In the genomic region with DNA sequence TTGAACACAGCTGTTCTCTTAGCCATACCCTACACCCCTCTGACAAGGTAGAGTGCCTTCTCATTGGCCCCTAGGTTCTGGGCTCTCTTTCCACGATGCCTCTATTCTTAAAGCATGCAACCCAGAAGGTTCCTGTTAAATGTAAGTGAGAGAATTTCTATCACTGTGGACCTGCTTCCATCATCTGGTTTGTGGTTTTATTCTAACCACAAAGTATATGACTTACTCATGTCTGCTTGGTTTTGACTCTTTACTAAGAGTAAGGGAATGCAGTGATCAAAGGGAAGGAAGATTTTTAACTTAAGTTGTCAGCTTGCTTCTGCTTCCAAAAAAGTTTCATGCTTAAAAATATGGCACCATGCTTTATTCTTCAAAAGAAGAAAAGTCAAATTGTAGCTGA, we compare ENCODE assay signal across 16 cellular contexts.
DNase-seq lines count a peak whose midpoint lies in the region; TF ChIP-seq lines count a peak whose summit lies in the region.
"Had no signal": no experiment of that assay in that cellular context is flagged by ENCODE, and none has a peak within 500 bp of the region (broad histone marks: within the 10 kb centered on the region; RNA-seq: fewer than 3 reads in every experiment).

No MANE protein-coding gene starts in this region.

- H3K36me3 ChIP-seq in BJ (ENCODE audit: control insufficient read depth, insufficient read depth, low read length) (no peaks in the 10 kb centered on the region), brain microvascular endothelial cell (replicated peaks) (no peaks in the 10 kb centered on the region), mesenchymal stem cell (ENCODE audit: control insufficient read depth in 1 of 2, insufficient read depth in 2 of 2, low read depth in 1 of 2, low read length in 2 of 2) (no peaks in the 10 kb centered on the region), mesendoderm (ENCODE audit: control insufficient read depth, insufficient read depth, low read length) (no peaks in the 10 kb centered on the region)
- H3K36me3 ChIP-seq: Peyer's patch, right atrium auricular region had no signal

- DNase-seq in BJ (ENCODE audit: low read depth) (peak; percentile 76), LoVo (ENCODE audit: low spot score) (peak; percentile 1), brain microvascular endothelial cell (peak; percentile 40), mesenchymal stem cell (peak; percentile 37), NCI-H446 (lab: John Stamatoyannopoulos, UW) (no peak), mesendoderm (no peak), cerebellum (ENCODE audit: low spot score) (no peak), SHP77 (lab: John Stamatoyannopoulos, UW) (no peak)
- DNase-seq: activated naive CD8-positive, alpha-beta T cell treated with anti-CD3 and anti-CD28 coated beads, Interleukin-2, amount 10 ng/mL, durations not matched to agents 7 days and 5 days; glutamatergic neuron; natural killer cell; NCI-H1048; NCI-H446 treated with DMSO at 0.1 percent for 48 hours; Peyer's patch; T-helper 9 cell had no signal

- H3K27me3 ChIP-seq in BJ (ENCODE audit: control insufficient read depth, insufficient read depth, low read length) = no peaks in the 10 kb centered on the region
- no peaks in the 10 kb centered on the region for H3K27me3 ChIP-seq in brain microvascular endothelial cell (replicated peaks)
- H3K27me3 ChIP-seq in mesenchymal stem cell (ENCODE audit: control insufficient read depth in 1 of 2, insufficient read depth in 1 of 2, low read length in 2 of 2) = no peaks in the 10 kb centered on the region
- no peaks in the 10 kb centered on the region for H3K27me3 ChIP-seq in mesendoderm (ENCODE audit: insufficient read depth, low read length, poor library complexity)
- H3K27me3 ChIP-seq: Peyer's patch, right atrium auricular region had no signal

- H3K9me3 ChIP-seq in mesenchymal stem cell (ENCODE audit: control insufficient read depth, low read length) = no peaks in the 10 kb centered on the region
- H3K9me3 ChIP-seq: Peyer's patch, right atrium auricular region had no signal

- H3K4me1 ChIP-seq in mesenchymal stem cell (ENCODE audit: control insufficient read depth, insufficient read depth, low read depth, low read length) (peaks cover 1% of the 10 kb centered on the region), mesendoderm (ENCODE audit: control insufficient read depth, low read depth, low read length) (no peaks in the 10 kb centered on the region)
- H3K4me1 ChIP-seq: Peyer's patch, right atrium auricular region had no signal

- in situ Hi-C loops in brain microvascular endothelial cell (cut with HindIII; ENCODE audit: low pct_ligation_motif_present, low sequenced_read_pairs) = no loop called here

- H3K4me2 ChIP-seq in mesenchymal stem cell (ENCODE audit: low read length, poor library complexity, severe bottlenecking) (no peak overlapping the region), mesendoderm (ENCODE audit: low read length) (no peak overlapping the region)

- H4K8ac ChIP-seq in mesenchymal stem cell (ENCODE audit: low read length) (no peak overlapping the region), mesendoderm (ENCODE audit: low read depth, low read length) (no peak overlapping the region)

- POLR2A ChIA-PET in BJ (lab: Charles Lee) = no interaction called here

- H2BK120ac ChIP-seq in mesenchymal stem cell (ENCODE audit: low read depth, low read length) = no peak overlapping the region
- no peak overlapping the region for H2BK120ac ChIP-seq in mesendoderm (ENCODE audit: low read depth, low read length)

- WGBS in mesenchymal stem cell = no CpG with 5 or more reads among the region's 1 CpG
- WGBS in mesendoderm (ENCODE audit: extremely low coverage, insufficient coverage, low lambda C conversion rate) = no CpG with 5 or more reads among the region's 1 CpG

- H4K5ac ChIP-seq in mesendoderm (ENCODE audit: low read length) = no peak overlapping the region

- H3K27ac ChIP-seq in brain microvascular endothelial cell = no peak overlapping the region
- peak overlapping the region; percentile 7 for H3K27ac ChIP-seq in mesenchymal stem cell (ENCODE audit: low read length, poor library complexity, severe bottlenecking)
- H3K27ac ChIP-seq in mesendoderm (ENCODE audit: low read depth, low read length) = no peak overlapping the region
- H3K27ac ChIP-seq: Peyer's patch, right atrium auricular region had no signal

- no peak overlapping the region for H4K91ac ChIP-seq in mesenchymal stem cell (ENCODE audit: low read length)

- CTCF ChIA-PET in BJ (lab: Yijun Ruan, JAX) = interaction anchor here (2.7 kb wide), 1 partner anchor 24 kb away, joined by 15 read pairs; no protein-coding TSS in a partner anchor

- H3K18ac ChIP-seq in mesenchymal stem cell (ENCODE audit: low read depth in 1 of 2, low read length in 2 of 2) = no peak overlapping the region
- H3K18ac ChIP-seq in mesendoderm (ENCODE audit: low read length) = no peak overlapping the region

- H3K9ac ChIP-seq in mesenchymal stem cell (ENCODE audit: low read length) (no peak overlapping the region), mesendoderm (ENCODE audit: low read length) (no peak overlapping the region)

- no peak overlapping the region for H3K14ac ChIP-seq in mesenchymal stem cell (ENCODE audit: low read length in 2 of 2)

- H2AFZ ChIP-seq in mesenchymal stem cell (ENCODE audit: low read depth, low read length) = no peak overlapping the region

- no peak overlapping the region for H2BK15ac ChIP-seq in mesenchymal stem cell (ENCODE audit: low read depth, poor library complexity, severe bottlenecking)
- no peak overlapping the region for H2BK15ac ChIP-seq in mesendoderm (replicated peaks; ENCODE audit: low read depth)

- no peaks in the 10 kb centered on the region for H3K79me2 ChIP-seq in mesendoderm (ENCODE audit: control insufficient read depth, insufficient read depth, low read length)

- no peak overlapping the region for H3K23ac ChIP-seq in mesenchymal stem cell (ENCODE audit: low read length in 2 of 2)
- H3K23ac ChIP-seq in mesendoderm (ENCODE audit: low read length) = no peak overlapping the region

- H3K56ac ChIP-seq in mesendoderm (ENCODE audit: low read length) = no peak overlapping the region

- H3K4me3 ChIP-seq in BJ (ENCODE audit: low read depth, low read length) (no peak overlapping the region), brain microvascular endothelial cell (ENCODE audit: low read depth, low read length) (no peak overlapping the region), mesenchymal stem cell (ENCODE audit: insufficient read depth in 1 of 2, low read depth in 1 of 2, low read length in 2 of 2) (no peak overlapping the region), mesendoderm (ENCODE audit: low read length) (no peak overlapping the region)
- H3K4me3 ChIP-seq: Peyer's patch, right atrium auricular region had no signal

- H2BK5ac ChIP-seq in mesenchymal stem cell (ENCODE audit: low read depth, low read length, poor library complexity, severe bottlenecking) = no peak overlapping the region
- H2BK5ac ChIP-seq in mesendoderm (ENCODE audit: low read length) = no peak overlapping the region

- H2BK12ac ChIP-seq in mesenchymal stem cell (ENCODE audit: low read length in 2 of 2) = no peak overlapping the region

- no peak overlapping the region for H2AK5ac ChIP-seq in mesenchymal stem cell (ENCODE audit: low read length, severe bottlenecking)
- no peak overlapping the region for H2AK5ac ChIP-seq in mesendoderm (ENCODE audit: low read length)

- H3K4ac ChIP-seq in mesenchymal stem cell (ENCODE audit: low read depth in 1 of 2, low read length in 2 of 2) (no peak overlapping the region), mesendoderm (ENCODE audit: low read depth, low read length) (no peak overlapping the region)

- no peak for TF ChIP-seq CTCF in BJ (IDR thresholded peaks at IDR 0.05; ENCODE audit: insufficient read depth, low read depth, low read length)
- no peak for TF ChIP-seq CTCF in brain microvascular endothelial cell (IDR thresholded peaks at IDR 0.05; ENCODE audit: low read depth, low read length, missing control alignments)

- H3K79me1 ChIP-seq in mesenchymal stem cell (replicated peaks; ENCODE audit: low read length, poor library complexity, severe bottlenecking) = no peaks in the 10 kb centered on the region
- no peaks in the 10 kb centered on the region for H3K79me1 ChIP-seq in mesendoderm (ENCODE audit: low read length)

Comparison
In these comparisons a context has a peak if more than half of its experiments do, and no peak if none do; other contexts are left out.
1. DNase-seq: peak in BJ (single experiment), LoVo (single experiment), brain microvascular endothelial cell (single experiment) and mesenchymal stem cell (single experiment); none in NCI-H446 (0 of 2), mesendoderm (single experiment), cerebellum (single experiment) and SHP77 (0 of 2).